Comparison of ENCODE assay signal across 8 cellular contexts in genomic region chr1:1371741-1372711, GRCh38. TPM values are rescaled to one million over a fixed set of nuclear protein-coding genes. Genes with fewer than 3 reads are reported as not detected.
DNase-seq lines count a peak whose midpoint lies in the region; ATAC-seq lines count a peak whose summit lies in the region.

No MANE protein-coding gene starts in this region.

- peak overlapping the region in 1 of 2 experiments; percentile 25 for H3K4ac ChIP-seq in mesenchymal stem cell (ENCODE audit: low read depth in 1 of 2, low read length in 2 of 2)

- H3K79me1 ChIP-seq in mesenchymal stem cell (replicated peaks; ENCODE audit: low read length, poor library complexity, severe bottlenecking): peaks cover 16% of the 10 kb centered on the region

- H3K23ac ChIP-seq in mesenchymal stem cell (ENCODE audit: low read length in 2 of 2): no peak overlapping the region

- H3K4me1 ChIP-seq in mesenchymal stem cell (ENCODE audit: control insufficient read depth, insufficient read depth, low read depth, low read length): peaks cover 35% of the 10 kb centered on the region

- no peak overlapping the region for H2BK5ac ChIP-seq in mesenchymal stem cell (ENCODE audit: low read depth, low read length, poor library complexity, severe bottlenecking)

- H2AK5ac ChIP-seq in mesenchymal stem cell (ENCODE audit: low read length, severe bottlenecking): peak overlapping the region; percentile 33

- H2BK120ac ChIP-seq in mesenchymal stem cell (ENCODE audit: low read depth, low read length): no peak overlapping the region

- peak overlapping the region; percentile 26 for H2BK15ac ChIP-seq in mesenchymal stem cell (ENCODE audit: low read depth, poor library complexity, severe bottlenecking)

- H3K27me3 ChIP-seq in mesenchymal stem cell (ENCODE audit: control insufficient read depth in 1 of 2, insufficient read depth in 1 of 2, low read length in 2 of 2): no peaks in the 10 kb centered on the region

- H2AFZ ChIP-seq in mesenchymal stem cell (ENCODE audit: low read depth, low read length): no peak overlapping the region

- no peaks in the 10 kb centered on the region for H3K9me3 ChIP-seq in mesenchymal stem cell (ENCODE audit: control insufficient read depth, low read length)

- WGBS in mesenchymal stem cell: 54% methylated on average over 25 of the region's 26 CpGs

- peak overlapping the region; percentile 27 for H3K27ac ChIP-seq in mesenchymal stem cell (ENCODE audit: low read length, poor library complexity, severe bottlenecking)

- peak overlapping the region; percentile 43 for H4K91ac ChIP-seq in mesenchymal stem cell (ENCODE audit: low read length)

- H3K4me2 ChIP-seq in mesenchymal stem cell (ENCODE audit: low read length, poor library complexity, severe bottlenecking): peak overlapping the region; percentile 45

- peak overlapping the region; percentile 56 for H4K8ac ChIP-seq in mesenchymal stem cell (ENCODE audit: low read length)

- no peak overlapping the region for H3K18ac ChIP-seq in mesenchymal stem cell (ENCODE audit: low read depth in 1 of 2, low read length in 2 of 2)

- H3K14ac ChIP-seq in mesenchymal stem cell (ENCODE audit: low read length in 2 of 2): no peak overlapping the region

- H3K36me3 ChIP-seq in mesenchymal stem cell (ENCODE audit: control insufficient read depth in 1 of 2, insufficient read depth in 2 of 2, low read depth in 1 of 2, low read length in 2 of 2): peaks cover 11 to 40% of the 10 kb centered on the region in 2 experiments

- peak overlapping the region; percentile 55 for H3K9ac ChIP-seq in mesenchymal stem cell (ENCODE audit: low read length)

- DNase-seq in NCI-H1436 (lab: John Stamatoyannopoulos, UW): peak; percentile 16
- DNase-seq in NCI-H1436 treated with DMSO at 0.1 percent for 48 hours (lab: John Stamatoyannopoulos, UW): no peak
- DNase-seq in NCI-H1105 (lab: John Stamatoyannopoulos, UW): peak; percentile 23
- peak; percentile 74 to 75 for DNase-seq in activated CD4-positive, alpha-beta T cell treated with anti-CD3 and anti-CD28 coated beads for 24 hours (ENCODE audit: low read depth in 2 of 2)
- DNase-seq in cerebellum (ENCODE audit: low spot score): peak; percentile 71
- DNase-seq in mesenchymal stem cell: peak; percentile 68
- DNase-seq in stimulated activated CD8-positive, alpha-beta memory T cell treated with anti-CD3 and anti-CD28 coated beads, Interleukin-4, amount 100 ng/mL, for 4 hours (ENCODE audit: low read depth in 2 of 2, low spot score in 1 of 2): peak; percentile 53 to 62

- peak overlapping the region in 1 of 2 experiments; percentile 42 for H3K4me3 ChIP-seq in mesenchymal stem cell (ENCODE audit: insufficient read depth in 1 of 2, low read depth in 1 of 2, low read length in 2 of 2)

- no peak for ATAC-seq in GM21381 (IDR thresholded peaks at IDR 0.05; ENCODE audit: unreplicated experiment)

- H2BK12ac ChIP-seq in mesenchymal stem cell (ENCODE audit: low read length in 2 of 2): no peak overlapping the region

RNA-seq across cellular contexts. Expression of gene AURKAIP1, which starts 3.0 kb away (rescaled TPM):
- 16.8 TPM for total RNA-seq in cerebellum
- 79.5 TPM for polyA plus RNA-seq in mesenchymal stem cell (2013, experiment 1 of 2)
- polyA plus RNA-seq in mesenchymal stem cell (2013, experiment 2 of 2): 83.6 TPM

RNA-seq across cellular contexts. Expression of gene MXRA8, which starts 13.7 kb away (rescaled TPM):
- total RNA-seq in cerebellum: 18.2 TPM
- 282 TPM for polyA plus RNA-seq in mesenchymal stem cell (2013, experiment 1 of 2)
- polyA plus RNA-seq in mesenchymal stem cell (2013, experiment 2 of 2): 274 TPM

RNA-seq across cellular contexts. Expression of gene DVL1, which starts 22.8 kb away (rescaled TPM):
- total RNA-seq in cerebellum: 46.0 TPM
- 26.3 TPM for polyA plus RNA-seq in mesenchymal stem cell (2013, experiment 1 of 2)
- polyA plus RNA-seq in mesenchymal stem cell (2013, experiment 2 of 2): 26.6 TPM

RNA-seq across cellular contexts. Expression of gene CCNL2, which starts 27.1 kb away (rescaled TPM):
- total RNA-seq in cerebellum: 197 TPM
- polyA plus RNA-seq in mesenchymal stem cell (2013, experiment 1 of 2): 107 TPM
- 105 TPM for polyA plus RNA-seq in mesenchymal stem cell (2013, experiment 2 of 2)

RNA-seq across cellular contexts. Expression of gene MRPL20, which starts 35.1 kb away (rescaled TPM):
- 31.9 TPM for total RNA-seq in cerebellum
- 152 TPM for polyA plus RNA-seq in mesenchymal stem cell (2013, experiment 1 of 2)
- polyA plus RNA-seq in mesenchymal stem cell (2013, experiment 2 of 2): 152 TPM
